Comparison of ENCODE assay signal across 11 cellular contexts in the genomic region with DNA sequence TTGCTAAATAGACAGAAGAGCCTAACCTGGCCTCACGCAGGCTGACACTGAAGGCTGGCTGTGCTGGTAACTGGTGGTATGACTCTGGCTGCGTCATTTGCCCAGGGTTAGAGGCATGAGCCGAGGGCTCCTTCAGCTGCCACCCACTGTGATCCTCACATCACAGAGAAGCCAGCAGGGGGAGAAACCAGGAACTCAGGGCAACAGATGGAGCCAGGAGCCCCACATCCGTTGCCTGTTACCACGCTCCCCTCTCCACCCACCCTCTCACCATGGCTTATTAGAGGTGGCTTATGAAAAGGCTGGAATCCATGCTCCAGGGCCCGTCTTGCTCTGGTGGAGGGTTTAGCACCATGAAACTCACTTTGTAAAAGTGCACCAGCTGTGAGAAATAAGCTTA.
DNase-seq lines count a peak whose midpoint lies in the region; ATAC-seq and TF ChIP-seq lines count a peak whose summit lies in the region.
"Had no signal": no experiment of that assay in that cellular context is flagged by ENCODE, and none has a peak within 500 bp of the region (broad histone marks: within the 10 kb centered on the region; RNA-seq: fewer than 3 reads in every experiment).

No MANE protein-coding gene starts in this region.

- no peaks in the 10 kb centered on the region for H3K9me2 ChIP-seq in GM23248 (ENCODE audit: insufficient read depth)

- H3K27ac ChIP-seq in GM23248: no peak overlapping the region
- H3K27ac ChIP-seq: ascending aorta, prostate gland had no signal

- no peak overlapping the region for H3K4me2 ChIP-seq in GM23248 (ENCODE audit: unreplicated experiment)

- H3K4me1 ChIP-seq in GM23248 (ENCODE audit: insufficient read depth): peaks cover 8% of the 10 kb centered on the region; the same call in 1 of the 2 replicates
- H3K4me1 ChIP-seq: ascending aorta, prostate gland had no signal

- no peaks in the 10 kb centered on the region for H3F3A ChIP-seq in GM23248 (ENCODE audit: insufficient read depth)

- no peak overlapping the region for H3K27ac Mint-ChIP-seq in stimulated activated memory B cell treated with anti-CD40 and anti-IgM and Interleukin-4, amounts not matched to agents 10 μg/mL and 1 μg/mL and 100 μg/mL, for 72 hours
- H3K27ac Mint-ChIP-seq: CD8-positive, alpha-beta T cell had no signal

- H3K4me3 ChIP-seq in GM23248 (no peak overlapping the region), fibroblast of pulmonary artery (replicated peaks; ENCODE audit: low read depth, low read length) (no peak overlapping the region)
- H3K4me3 ChIP-seq: ascending aorta, prostate gland had no signal

- no peaks in the 10 kb centered on the region for H3K9me3 Mint-ChIP-seq in stimulated activated memory B cell treated with anti-CD40 and anti-IgM and Interleukin-4, amounts not matched to agents 10 μg/mL and 1 μg/mL and 100 μg/mL, for 72 hours
- H3K9me3 Mint-ChIP-seq: CD8-positive, alpha-beta T cell had no signal

- H3K4me3 Mint-ChIP-seq in stimulated activated memory B cell treated with anti-CD40 and anti-IgM and Interleukin-4, amounts not matched to agents 10 μg/mL and 1 μg/mL and 100 μg/mL, for 72 hours: no peak overlapping the region
- H3K4me3 Mint-ChIP-seq: CD8-positive, alpha-beta T cell had no signal

- TF ChIP-seq CTCF in fibroblast of pulmonary artery (IDR thresholded peaks at IDR 0.05; ENCODE audit: low read length, missing control alignments): peak; percentile 28

- H3K79me2 ChIP-seq in GM23248 (ENCODE audit: insufficient read depth): no peaks in the 10 kb centered on the region

- no peak overlapping the region for H3K9ac ChIP-seq in GM23248

- ATAC-seq in stimulated activated memory B cell treated with anti-CD40 and anti-IgM and Interleukin-4, amounts not matched to agents 10 μg/mL and 1 μg/mL and 100 μg/mL, for 72 hours: no peak
- ATAC-seq: CD8-positive, alpha-beta T cell had no signal

- H3K27me3 Mint-ChIP-seq in stimulated activated memory B cell treated with anti-CD40 and anti-IgM and Interleukin-4, amounts not matched to agents 10 μg/mL and 1 μg/mL and 100 μg/mL, for 72 hours: no peaks in the 10 kb centered on the region

- no peaks in the 10 kb centered on the region for H3K36me3 Mint-ChIP-seq in stimulated activated memory B cell treated with anti-CD40 and anti-IgM and Interleukin-4, amounts not matched to agents 10 μg/mL and 1 μg/mL and 100 μg/mL, for 72 hours
- H3K36me3 Mint-ChIP-seq: CD8-positive, alpha-beta T cell had no signal

- H4K20me1 ChIP-seq in GM23248 (ENCODE audit: insufficient read depth): no peaks in the 10 kb centered on the region

- in situ Hi-C loops in GM23248 (cut with MboI): loop anchor here (10.0 kb wide), 1 partner anchor 212 kb away; a partner anchor contains a TSS

- no peaks in the 10 kb centered on the region for H3K36me3 ChIP-seq in GM23248 (ENCODE audit: low read depth)
- H3K36me3 ChIP-seq: ascending aorta, prostate gland had no signal

- no peak overlapping the region for H2AFZ ChIP-seq in GM23248

- 88 to 90% methylated on average over 6 of the region's 6 CpGs for WGBS in GM23248 (ENCODE audit: low coverage in 1 of 2, low lambda C conversion rate in 2 of 2, missing lambda C conversion rate in 2 of 2), 2 experiments

- H3K27me3 ChIP-seq in GM23248 (replicated peaks; ENCODE audit: insufficient read depth): no peaks in the 10 kb centered on the region
- H3K27me3 ChIP-seq: ascending aorta had no signal

- no peaks in the 10 kb centered on the region for H3K9me3 ChIP-seq in GM23248 (ENCODE audit: low read depth)
- H3K9me3 ChIP-seq: ascending aorta, prostate gland had no signal

- H3K4me1 Mint-ChIP-seq in stimulated activated memory B cell treated with anti-CD40 and anti-IgM and Interleukin-4, amounts not matched to agents 10 μg/mL and 1 μg/mL and 100 μg/mL, for 72 hours: no peaks in the 10 kb centered on the region

- peak; percentile 17 for DNase-seq in A172 (ENCODE audit: low spot score)
- DNase-seq in GM23248: peak; percentile 13
- DNase-seq in RKO (ENCODE audit: low spot score): peak; percentile 30
- no peak for DNase-seq in fibroblast of pulmonary artery (ENCODE audit: low read depth)
- no peak for DNase-seq in SKM-1 (lab: John Stamatoyannopoulos, UW; ENCODE audit: unreplicated experiment)
- DNase-seq in CD1c-positive myeloid dendritic cell (ENCODE audit: extremely low spot score): no peak
- DNase-seq in inferior parietal cortex (ENCODE audit: extremely low spot score): no peak
- DNase-seq: CD8-positive, alpha-beta T cell had no signal

Comparison
In these comparisons a context has a peak if more than half of its experiments do, and no peak if none do; other contexts are left out.
1. DNase-seq: peak in A172 (single experiment), GM23248 (single experiment) and RKO (single experiment); none in fibroblast of pulmonary artery (single experiment), SKM-1 (single experiment), CD1c-positive myeloid dendritic cell (single experiment) and inferior parietal cortex (single experiment).